In the genomic region with DNA sequence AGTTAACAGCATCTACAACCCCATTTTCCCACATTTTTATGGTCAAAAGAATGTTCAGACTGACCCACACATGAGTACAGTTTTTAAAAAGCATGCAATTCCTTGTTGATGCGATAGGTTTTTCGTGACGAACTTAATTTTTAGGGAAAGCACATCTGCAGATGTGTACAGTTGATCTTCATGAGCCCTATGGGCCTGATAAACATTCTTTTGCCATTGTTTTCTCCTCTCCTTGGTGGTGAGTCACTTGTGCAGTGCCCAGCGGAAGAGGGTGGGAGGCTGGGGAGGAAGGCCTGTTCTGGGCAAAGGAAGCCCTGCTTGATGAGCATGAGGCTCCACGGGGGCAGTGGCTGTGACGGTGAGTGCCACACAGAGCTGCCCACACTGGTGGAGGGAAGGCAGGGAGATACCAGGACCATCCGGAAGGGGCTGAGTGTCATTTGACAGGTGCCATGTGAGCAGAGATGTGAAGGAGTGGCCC, we compare ENCODE assay signal across 8 cellular contexts. TPM values are rescaled to one million over a fixed set of nuclear protein-coding genes. Genes with fewer than 3 reads are reported as not detected.
DNase-seq lines count a peak whose midpoint lies in the region; ATAC-seq and TF ChIP-seq lines count a peak whose summit lies in the region.

No MANE protein-coding gene starts in this region.

- peaks cover 90 to 95% (median 94%) of the 10 kb centered on the region in 3 donors for H3K4me1 ChIP-seq in esophagus squamous epithelium

- WGBS in esophagus squamous epithelium, 2 donors: 18 to 25% methylated on average over 7 of the region's 7 CpGs

- no peaks in the 10 kb centered on the region for H3K9me3 ChIP-seq in esophagus squamous epithelium

- no peak for TF ChIP-seq POLR2A in esophagus squamous epithelium (IDR thresholded peaks at IDR 0.05)

- intact Hi-C loops in esophagus squamous epithelium (cut with DNase I): loop anchor here (10.0 kb wide), 1 partner anchor 303 kb away; no protein-coding TSS in a partner anchor

- no peak for ATAC-seq in GM18870 (IDR thresholded peaks at IDR 0.05; ENCODE audit: unreplicated experiment)

- no peaks in the 10 kb centered on the region for H3K27me3 ChIP-seq in esophagus squamous epithelium

- peaks cover 3 to 7% (median 5%) of the 10 kb centered on the region in 3 donors for H3K36me3 ChIP-seq in esophagus squamous epithelium

- TF ChIP-seq CTCF in HFF-Myc (IDR thresholded peaks at IDR 0.05; ENCODE audit: low read depth, low read length, missing control alignments): no peak
- TF ChIP-seq CTCF in esophagus squamous epithelium (IDR thresholded peaks at IDR 0.05): peak in 1 of 6 experiments; percentile 13

- peak overlapping the region; percentile 62 to 100 (median 85) for H3K27ac ChIP-seq in esophagus squamous epithelium

- peak overlapping the region; percentile 2; the same call in 1 of the 2 replicates for H3K4me3 ChIP-seq in HFF-Myc (replicated peaks; ENCODE audit: low read depth, low read length)
- H3K4me3 ChIP-seq in esophagus squamous epithelium: peak overlapping the region in 1 of 4 donors; percentile 44

- DNase-seq in HFF-Myc (ENCODE audit: extremely low read depth, low read depth): peak; percentile 64
- peak; percentile 76 for DNase-seq in UCSD-AML1 (lab: John Stamatoyannopoulos, UW; ENCODE audit: unreplicated experiment)
- no peak for DNase-seq in esophagus squamous epithelium (lab: John Stamatoyannopoulos, UW)
- DNase-seq in renal cortical epithelial cell (ENCODE audit: low read depth): peak; percentile 80
- DNase-seq in NCI-H2171 treated with DMSO at 0.1 percent for 48 hours (lab: John Stamatoyannopoulos, UW): no peak
- DNase-seq in iPS-NIHi7 (ENCODE audit: extremely low spot score): no peak
- DNase-seq in DMS79 (lab: John Stamatoyannopoulos, UW): no peak

RNA-seq across cellular contexts. Expression of a gene that starts 5.3 kb away (rescaled TPM):
- 100 to 1,000 TPM; 279 to 327 (median 319) TPM for total RNA-seq in esophagus squamous epithelium
- 162 and 184 TPM in 2 replicates for total RNA-seq in renal cortical epithelial cell

RNA-seq across cellular contexts. Expression of a gene that starts 15.3 kb away (rescaled TPM):
- total RNA-seq in esophagus squamous epithelium (10 to 100 TPM in 3 of 4 donors, 1 to 10 TPM in 1; 8.5 to 21.3 (median 18.1) TPM), renal cortical epithelial cell (7.1 and 13.0 TPM in 2 replicates)

RNA-seq across cellular contexts. Expression of a gene that starts 21.3 kb away (rescaled TPM):
- total RNA-seq in esophagus squamous epithelium: 10 to 100 TPM; 33.8 to 62.2 (median 51.2) TPM
- 36.3 and 62.9 TPM in 2 replicates for total RNA-seq in renal cortical epithelial cell

RNA-seq across cellular contexts. Expression of a gene that starts 52.3 kb away (rescaled TPM):
- total RNA-seq in esophagus squamous epithelium (100 to 1,000 TPM; 279 to 320 (median 302) TPM), renal cortical epithelial cell (127 and 438 TPM in 2 replicates)

Comparison
In these comparisons a context has a peak if more than half of its experiments do, and no peak if none do; other contexts are left out.
1. DNase-seq: peak in HFF-Myc (single experiment), UCSD-AML1 (single experiment) and renal cortical epithelial cell (single experiment); none in esophagus squamous epithelium (single experiment), NCI-H2171 treated with DMSO at 0.1 percent for 48 hours (single experiment), iPS-NIHi7 (single experiment) and DMS79 (single experiment).